8 cellular contexts compared by ENCODE assay signal in genomic region chr4:184473265-184473514, GRCh38. TPM values are rescaled to one million over a fixed set of nuclear protein-coding genes. Genes with fewer than 3 reads are reported as not detected.
DNase-seq lines count a peak whose midpoint lies in the region; ATAC-seq and TF ChIP-seq lines count a peak whose summit lies in the region.

No MANE protein-coding gene starts in this region.

- no peak for ATAC-seq in thoracic aorta (ENCODE audit: insufficient number of reproducible peaks, low FRiP score, low read depth)
- no peak for ATAC-seq in GM18519 (IDR thresholded peaks at IDR 0.05; ENCODE audit: low FRiP score, unreplicated experiment)

- TF ChIP-seq CTCF in thoracic aorta (IDR thresholded peaks at IDR 0.05): no peak

- no peak overlapping the region for H3K27ac ChIP-seq in SK-N-MC
- H3K27ac ChIP-seq in thoracic aorta: peak overlapping the region; percentile 93 to 97

- no peaks in the 10 kb centered on the region for H3K27me3 ChIP-seq in iPS-15b (ENCODE audit: control insufficient read depth, insufficient read depth, low read length)
- no peaks in the 10 kb centered on the region for H3K27me3 ChIP-seq in thoracic aorta (replicated peaks; ENCODE audit: insufficient read depth)

- H3K36me3 ChIP-seq in SK-N-MC (ENCODE audit: insufficient read depth, low read length) (no peaks in the 10 kb centered on the region), iPS-15b (ENCODE audit: control insufficient read depth, insufficient read depth, low read length) (no peaks in the 10 kb centered on the region), thoracic aorta (no peaks in the 10 kb centered on the region)

- H3K4me1 ChIP-seq in iPS-15b (ENCODE audit: control insufficient read depth, insufficient read depth, low read length) (peaks cover 4% of the 10 kb centered on the region), thoracic aorta (ENCODE audit: control insufficient read depth in 1 of 2, low read depth in 2 of 2) (peaks cover 26 to 48% of the 10 kb centered on the region in 2 donors)

- H3K4me3 ChIP-seq in SK-N-MC (peak overlapping the region; percentile 100), iPS-15b (ENCODE audit: low read depth, low read length) (peak overlapping the region; percentile 58), thoracic aorta (peak overlapping the region; percentile 98)

- peak overlapping the region; percentile 66 for H3K9ac ChIP-seq in SK-N-MC (ENCODE audit: insufficient read length)
- no peak overlapping the region for H3K9ac ChIP-seq in iPS-15b (ENCODE audit: low read depth, low read length)

- DNase-seq in NCI-H146 (lab: John Stamatoyannopoulos, UW) (peak; percentile 41), NCI-H146 treated with DMSO at 0.1 percent for 48 hours (lab: John Stamatoyannopoulos, UW; ENCODE audit: unreplicated experiment) (no peak), SK-N-MC (ENCODE audit: low read depth, low spot score) (no peak), thoracic aorta (ENCODE audit: low spot score) (no peak), DMS114 treated with DMSO at 0.1 percent for 48 hours (lab: John Stamatoyannopoulos, UW; ENCODE audit: unreplicated experiment) (no peak)
- no peak for DNase-seq in central memory CD4-positive, alpha-beta T cell

- H3K9me3 ChIP-seq in SK-N-MC (ENCODE audit: low read depth, low read length) (no peaks in the 10 kb centered on the region), iPS-15b (ENCODE audit: control insufficient read depth, insufficient read depth, low read length) (no peaks in the 10 kb centered on the region), thoracic aorta (no peaks in the 10 kb centered on the region)

RNA-seq across cellular contexts. Expression of gene IRF2, which starts 1.2 kb away (rescaled TPM):
- total RNA-seq in thoracic aorta: 10 to 100 TPM; 35.3 to 68.0 TPM
